ENCODE assay signal across 8 cellular contexts in genomic region chr5:88660947-88661869, GRCh38.
A peak's percentile ranks its signal among the peaks of the same experiment; 100 is the strongest.
DNase-seq lines count a peak whose midpoint lies in the region; TF ChIP-seq lines count a peak whose summit lies in the region.

No MANE protein-coding gene starts in this region.

- H3K27me3 Mint-ChIP-seq in HFFc6 (ENCODE audit: insufficient read depth): peaks cover 26% of the 10 kb centered on the region

- TF ChIP-seq CTCF in AG04450 (IDR thresholded peaks at IDR 0.05; ENCODE audit: low read depth, low read length) (no peak), GM10266 (IDR thresholded peaks at IDR 0.05; ENCODE audit: control insufficient read depth, insufficient read depth, low read depth, missing control alignments) (peak; percentile 11), HFFc6 (IDR thresholded peaks at IDR 0.05) (no peak)

- no peak overlapping the region for H3K27ac Mint-ChIP-seq in HFFc6

- no peak overlapping the region for H2BK5ac ChIP-seq in mesendoderm (ENCODE audit: low read length)

- CTCF ChIA-PET in AG04450 (lab: Charles Lee): interaction anchor here (0.8 to 1.7 kb wide), 3 partner anchors 20 to 880 kb away, joined by 3 to 7 read pairs (median 7); no protein-coding TSS in a partner anchor

- peak overlapping the region; percentile 84 for H3K4me3 Mint-ChIP-seq in HFFc6

- H3K36me3 ChIP-seq in MG63: peaks cover 26% of the 10 kb centered on the region
- no peaks in the 10 kb centered on the region for H3K36me3 ChIP-seq in ectodermal cell (ENCODE audit: control insufficient read depth, insufficient read depth, low read length)
- H3K36me3 ChIP-seq in mesendoderm (ENCODE audit: control insufficient read depth, insufficient read depth, low read length): no peaks in the 10 kb centered on the region
- H3K36me3 ChIP-seq in urinary bladder (ENCODE audit: insufficient read depth): no peaks in the 10 kb centered on the region

- H4K5ac ChIP-seq in mesendoderm (ENCODE audit: low read length): no peak overlapping the region

- no peak overlapping the region for H3K23ac ChIP-seq in mesendoderm (ENCODE audit: low read length)

- no peak overlapping the region for H2BK120ac ChIP-seq in mesendoderm (ENCODE audit: low read depth, low read length)

- H3K9me3 Mint-ChIP-seq in HFFc6: no peaks in the 10 kb centered on the region

- no peaks in the 10 kb centered on the region for H3K79me1 ChIP-seq in mesendoderm (ENCODE audit: low read length)

- H3K4ac ChIP-seq in mesendoderm (ENCODE audit: low read depth, low read length): no peak overlapping the region

- H3K27ac ChIP-seq in AG04450 (ENCODE audit: low read depth, low read length): no peak overlapping the region
- no peak overlapping the region for H3K27ac ChIP-seq in ectodermal cell (ENCODE audit: insufficient read depth, low read depth, low read length, poor library complexity, severe bottlenecking)
- no peak overlapping the region for H3K27ac ChIP-seq in mesendoderm (ENCODE audit: low read depth, low read length)
- H3K27ac ChIP-seq in urinary bladder (ENCODE audit: low read depth): no peak overlapping the region

- H3K9me3 ChIP-seq in AG04450 (ENCODE audit: control insufficient read depth, insufficient read depth, low read length) (peaks cover 3% of the 10 kb centered on the region; the same call in 1 of the 2 replicates), MG63 (no peaks in the 10 kb centered on the region), ectodermal cell (ENCODE audit: control insufficient read depth, low read length) (no peaks in the 10 kb centered on the region)

- no peaks in the 10 kb centered on the region for H3K36me3 Mint-ChIP-seq in HFFc6 (ENCODE audit: low read depth)

- 1% methylated on average over 53 of the region's 53 CpGs for WGBS in ectodermal cell, 2 experiments
- no CpG with 5 or more reads among the region's 53 CpGs for WGBS in mesendoderm (ENCODE audit: extremely low coverage, insufficient coverage, low lambda C conversion rate)
- WGBS in urinary bladder: under 1% methylated on average over 53 of the region's 53 CpGs

- H4K8ac ChIP-seq in mesendoderm (ENCODE audit: low read depth, low read length): no peak overlapping the region

- no peak overlapping the region for H2AK5ac ChIP-seq in mesendoderm (ENCODE audit: low read length)

- no peak overlapping the region for H3K9ac ChIP-seq in mesendoderm (ENCODE audit: low read length)

- POLR2A ChIA-PET in AG04450 (lab: Yijun Ruan, JAX): no interaction called here

- H3K4me3 ChIP-seq in AG04450 (ENCODE audit: low read depth, low read length) (peak overlapping the region; percentile 61), MG63 (peak overlapping the region; percentile 57), ectodermal cell (ENCODE audit: insufficient read depth, low read depth, low read length) (peak overlapping the region; percentile 42), mesendoderm (ENCODE audit: low read length) (peak overlapping the region; percentile 17), urinary bladder (ENCODE audit: low read depth, low read length) (peak overlapping the region; percentile 46)

- H3K27me3 ChIP-seq in AG04450 (ENCODE audit: control insufficient read depth, insufficient read depth, low read length) (peaks cover 52% of the 10 kb centered on the region), MG63 (no peaks in the 10 kb centered on the region), ectodermal cell (ENCODE audit: control insufficient read depth, insufficient read depth, low read length, poor library complexity, severe bottlenecking) (peaks cover 95% of the 10 kb centered on the region), mesendoderm (ENCODE audit: insufficient read depth, low read length, poor library complexity) (peaks cover 28% of the 10 kb centered on the region)

- no peak for DNase-seq in AG04450 (ENCODE audit: low read depth, low spot score)
- peak; percentile 90 for DNase-seq in GM10266 (ENCODE audit: extremely low spot score)
- peak; percentile 39 for DNase-seq in HFFc6
- DNase-seq in MG63: peak; percentile 100
- DNase-seq in SK-N-DZ (ENCODE audit: low spot score): peak; percentile 95
- peak; percentile 98 for DNase-seq in mesendoderm

- peaks cover 17% of the 10 kb centered on the region for H3K4me1 Mint-ChIP-seq in HFFc6 (ENCODE audit: low read depth)

- no peaks in the 10 kb centered on the region for H3K79me2 ChIP-seq in mesendoderm (ENCODE audit: control insufficient read depth, insufficient read depth, low read length)

- H3K4me1 ChIP-seq in ectodermal cell (ENCODE audit: control insufficient read depth, insufficient read depth, low read length) (peaks cover 15% of the 10 kb centered on the region), mesendoderm (ENCODE audit: control insufficient read depth, low read depth, low read length) (peaks cover 2% of the 10 kb centered on the region), urinary bladder (ENCODE audit: insufficient read depth) (no peaks in the 10 kb centered on the region)

- H3K18ac ChIP-seq in mesendoderm (ENCODE audit: low read length): no peak overlapping the region

- peak overlapping the region; percentile 53 for H3K4me2 ChIP-seq in mesendoderm (ENCODE audit: low read length)

- H2BK15ac ChIP-seq in mesendoderm (replicated peaks; ENCODE audit: low read depth): peak overlapping the region; percentile 57

- peak overlapping the region; percentile 44 for H3K56ac ChIP-seq in mesendoderm (ENCODE audit: low read length)
